ENCODE assay signal across 31 cellular contexts in genomic region chr1:99217599-99217998, GRCh38. TPM values are rescaled to one million over a fixed set of nuclear protein-coding genes. Genes with fewer than 3 reads are reported as not detected.
"Had no signal": no experiment of that assay in that cellular context is flagged by ENCODE, and none has a peak within 500 bp of the region (broad histone marks: within the 10 kb centered on the region; RNA-seq: fewer than 3 reads in every experiment).

No MANE protein-coding gene starts in this region.

- DNase-seq: activated B cell treated with CpG ODN at 0.5 μM for 24 hours; activated CD4-positive, alpha-beta T cell treated with anti-CD3 and anti-CD28 coated beads for 36 hours; activated CD4-positive, alpha-beta T cell treated with anti-CD3 and anti-CD28 coated beads, Interleukin-2, amount 50 U/mL, for 4 hours; activated CD8-positive, alpha-beta memory T cell treated with anti-CD3 and anti-CD28 coated beads for 24 hours; activated CD8-positive, alpha-beta memory T cell treated with anti-CD3 and anti-CD28 coated beads, Interleukin-2, amount 50 U/mL, for 4 hours; activated naive CD4-positive, alpha-beta T cell; activated naive CD8-positive, alpha-beta T cell treated with anti-CD3 and anti-CD28 coated beads for 36 hours; activated T-cell treated with anti-CD3 and anti-CD28 coated beads, Interleukin-2, amount 50 U/mL, for 4 hours; colonic mucosa; dorsolateral prefrontal cortex; effector memory CD8-positive, alpha-beta T cell; esophagus squamous epithelium; gastrocnemius medialis; heart left ventricle; kidney; left ventricle myocardium inferior; midbrain; pancreas; psoas muscle; spleen; stimulated activated CD4-positive, alpha-beta T cell treated with anti-CD3 and anti-CD28 coated beads, Interleukin-4, amount 100 ng/mL, for 1 hour; stimulated activated naive CD4-positive, alpha-beta T cell; T-helper 9 cell; testis; trophoblast cell had no signal

- H3K4me1 ChIP-seq: breast epithelium, colonic mucosa, esophagus squamous epithelium, gastrocnemius medialis, heart left ventricle, left ventricle myocardium inferior, pancreas, psoas muscle, right atrium auricular region, spleen, testis, vagina had no signal

- H3K36me3 ChIP-seq: breast epithelium, colonic mucosa, esophagus squamous epithelium, gastrocnemius medialis, heart left ventricle, left ventricle myocardium inferior, pancreas, right atrium auricular region, spleen, vagina had no signal

- H3K4me3 Mint-ChIP-seq: activated B cell treated with CpG ODN at 0.5 μM for 24 hours; activated CD4-positive, alpha-beta T cell treated with anti-CD3 and anti-CD28 coated beads for 36 hours; activated naive CD8-positive, alpha-beta T cell treated with anti-CD3 and anti-CD28 coated beads for 36 hours; activated T-cell treated with anti-CD3 and anti-CD28 coated beads, Interleukin-2, amount 50 U/mL, for 4 hours; effector memory CD8-positive, alpha-beta T cell; natural killer cell treated with Interleukin-12 subunit alpha and Interleukin-12 subunit beta and Interleukin-15 and Interleukin-18, amount 100 ng/mL, for 72 hours had no signal

- H3K36me3 Mint-ChIP-seq: activated naive CD8-positive, alpha-beta T cell treated with anti-CD3 and anti-CD28 coated beads for 36 hours; natural killer cell treated with Interleukin-12 subunit alpha and Interleukin-12 subunit beta and Interleukin-15 and Interleukin-18, amount 100 ng/mL, for 72 hours had no signal

- H3K27me3 ChIP-seq: breast epithelium, colonic mucosa, dorsolateral prefrontal cortex, esophagus squamous epithelium, gastrocnemius medialis, heart left ventricle, pancreas, right atrium auricular region, spleen, testis, vagina had no signal

- H3K9me3 Mint-ChIP-seq: activated T-helper 2 cell treated with anti-CD3 and anti-CD28 coated beads, Interferon-gamma antibody, Interleukin-2, Interleukin-4, amounts not matched to agents 10 μg/mL and 5 μg/mL and 100 μg/mL, durations not matched to agents 14 hours and 24 hours and 36 hours had no signal

- H3K4me1 Mint-ChIP-seq: activated B cell treated with CpG ODN at 0.5 μM for 24 hours; activated CD4-positive, alpha-beta T cell treated with anti-CD3 and anti-CD28 coated beads for 36 hours had no signal

- H3K27ac Mint-ChIP-seq: activated B cell treated with CpG ODN at 0.5 μM for 24 hours; activated CD4-positive, alpha-beta T cell treated with anti-CD3 and anti-CD28 coated beads for 36 hours; activated naive CD8-positive, alpha-beta T cell treated with anti-CD3 and anti-CD28 coated beads for 36 hours; activated T-helper 2 cell treated with anti-CD3 and anti-CD28 coated beads, Interferon-gamma antibody, Interleukin-2, Interleukin-4, amounts not matched to agents 10 μg/mL and 5 μg/mL and 100 μg/mL, durations not matched to agents 14 hours and 24 hours and 36 hours; effector memory CD8-positive, alpha-beta T cell; natural killer cell treated with Interleukin-12 subunit alpha and Interleukin-12 subunit beta and Interleukin-15 and Interleukin-18, amount 100 ng/mL, for 72 hours had no signal

- H3K4me3 ChIP-seq: breast epithelium, colonic mucosa, dorsolateral prefrontal cortex, esophagus squamous epithelium, gastrocnemius medialis, heart left ventricle, left ventricle myocardium inferior, pancreas, psoas muscle, right atrium auricular region, spleen, testis, vagina had no signal

- ATAC-seq: activated CD4-positive, alpha-beta T cell treated with anti-CD3 and anti-CD28 coated beads for 36 hours; activated T-cell treated with anti-CD3 and anti-CD28 coated beads, Interleukin-2, amount 50 U/mL, for 4 hours; effector memory CD8-positive, alpha-beta T cell; gastrocnemius medialis; heart left ventricle; natural killer cell treated with Interleukin-12 subunit alpha and Interleukin-12 subunit beta and Interleukin-15 and Interleukin-18, amount 100 ng/mL, for 72 hours; pancreas; psoas muscle had no signal

- H3K9me3 ChIP-seq: breast epithelium, colonic mucosa, gastrocnemius medialis, pancreas, testis, vagina had no signal

- H3K27me3 Mint-ChIP-seq: activated B cell treated with CpG ODN at 0.5 μM for 24 hours; natural killer cell treated with Interleukin-12 subunit alpha and Interleukin-12 subunit beta and Interleukin-15 and Interleukin-18, amount 100 ng/mL, for 72 hours had no signal

- H3K27ac ChIP-seq: breast epithelium, colonic mucosa, dorsolateral prefrontal cortex, esophagus squamous epithelium, gastrocnemius medialis, heart left ventricle, left ventricle myocardium inferior, pancreas, psoas muscle, right atrium auricular region, spleen, testis, vagina had no signal

RNA-seq across cellular contexts. Expression of gene PLPPR4, which starts 46.7 kb away (rescaled TPM):
- total RNA-seq: activated B cell treated with CpG ODN at 0.5 μM for 24 hours; activated CD4-positive, alpha-beta T cell treated with anti-CD3 and anti-CD28 coated beads for 36 hours; activated naive CD8-positive, alpha-beta T cell treated with anti-CD3 and anti-CD28 coated beads for 36 hours; activated T-cell treated with anti-CD3 and anti-CD28 coated beads, Interleukin-2, amount 50 U/mL, for 4 hours; activated T-helper 2 cell treated with anti-CD3 and anti-CD28 coated beads, Interferon-gamma antibody, Interleukin-2, Interleukin-4, amounts not matched to agents 10 μg/mL and 5 μg/mL and 100 μg/mL, durations not matched to agents 14 hours and 24 hours and 36 hours; lung microvascular endothelial cell; natural killer cell treated with Interleukin-12 subunit alpha and Interleukin-12 subunit beta and Interleukin-15 and Interleukin-18, amount 100 ng/mL, for 72 hours had no signal
